17 cellular contexts compared by ENCODE assay signal in the genomic region with DNA sequence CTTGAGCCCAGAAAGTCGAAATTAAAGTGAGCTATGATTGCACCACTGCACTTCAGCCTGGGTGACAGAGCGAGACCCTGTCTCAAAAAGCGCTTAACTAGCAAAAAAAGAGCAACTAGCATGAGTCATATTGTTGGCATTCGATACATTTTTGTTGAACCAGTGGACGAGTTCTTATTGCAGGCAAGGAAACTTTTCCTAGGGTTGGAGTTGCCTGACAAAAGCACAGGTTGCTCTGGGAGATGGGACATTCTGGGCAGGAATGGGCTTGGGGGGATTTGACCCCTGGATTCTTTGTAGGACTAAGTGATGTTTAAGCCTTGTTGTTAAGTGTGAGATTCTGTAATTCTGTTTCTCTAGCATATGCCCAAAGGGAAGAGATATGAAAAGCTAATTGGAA.
DNase-seq lines count a peak whose midpoint lies in the region; ATAC-seq and TF ChIP-seq lines count a peak whose summit lies in the region.
"Had no signal": no experiment of that assay in that cellular context is flagged by ENCODE, and none has a peak within 500 bp of the region (broad histone marks: within the 10 kb centered on the region; RNA-seq: fewer than 3 reads in every experiment).

No MANE protein-coding gene starts in this region.

- DNase-seq in 8988T (peak; percentile 13), HS-27A (ENCODE audit: low read depth) (peak; percentile 68), astrocyte of the cerebellum (ENCODE audit: low read depth) (peak; percentile 46), fibroblast of the conjunctiva (ENCODE audit: low read depth) (peak; percentile 28), mesothelial cell of epicardium (ENCODE audit: low spot score in 2 of 2, unreplicated experiment in 2 of 2) (no peak), NCI-H1694 treated with DMSO at 0.1 percent for 48 hours (lab: John Stamatoyannopoulos, UW) (no peak)
- DNase-seq: activated CD4-positive, alpha-beta T cell treated with anti-CD3 and anti-CD28 coated beads for 48 hours; esophagus squamous epithelium; left cardiac atrium; NCI-H1092; NCI-H345; T-helper 1 cell; tibial artery had no signal

- no peaks in the 10 kb centered on the region for H3K36me3 Mint-ChIP-seq in mesothelial cell of epicardium

- no peak overlapping the region for H3K4me3 ChIP-seq in astrocyte of the cerebellum (ENCODE audit: low read depth, low read length)
- H3K4me3 ChIP-seq: cardiac muscle cell, esophagus squamous epithelium, smooth muscle cell, tibial artery had no signal

- TF ChIP-seq CTCF in astrocyte of the cerebellum (IDR thresholded peaks at IDR 0.05; ENCODE audit: low read depth, low read length, missing control alignments), result no peak
- no peak for TF ChIP-seq CTCF in mesothelial cell of epicardium (IDR thresholded peaks at IDR 0.05; ENCODE audit: unreplicated experiment)

- H3K9me3 Mint-ChIP-seq in mesothelial cell of epicardium, result no peaks in the 10 kb centered on the region

- H3K4me1 Mint-ChIP-seq in mesothelial cell of epicardium, result peaks cover 5% of the 10 kb centered on the region

- no peak overlapping the region for H3K27ac Mint-ChIP-seq in mesothelial cell of epicardium

- no peak overlapping the region for H3K4me3 Mint-ChIP-seq in mesothelial cell of epicardium

- H3K27me3 Mint-ChIP-seq in mesothelial cell of epicardium (ENCODE audit: low read depth), result no peaks in the 10 kb centered on the region

- in situ Hi-C loops in astrocyte of the cerebellum (cut with HindIII; ENCODE audit: low sequenced_read_pairs), result no loop called here

- ATAC-seq in GM21786 (IDR thresholded peaks at IDR 0.05; ENCODE audit: unreplicated experiment) (no peak), GM18505 (IDR thresholded peaks at IDR 0.05; ENCODE audit: unreplicated experiment) (no peak)

- no peak for TF ChIP-seq POLR2A in GM18505 (IDR thresholded peaks at IDR 0.05; ENCODE audit: borderline replicate concordance, extremely low read depth, insufficient read depth, insufficient read length)

Comparison
In these comparisons a context has a peak if more than half of its experiments do, and no peak if none do; other contexts are left out.
1. DNase-seq: peak in 8988T (single experiment), HS-27A (single experiment), astrocyte of the cerebellum (single experiment) and fibroblast of the conjunctiva (single experiment); none in mesothelial cell of epicardium (0 of 2) and NCI-H1694 treated with DMSO at 0.1 percent for 48 hours (single experiment).